In the genomic region with DNA sequence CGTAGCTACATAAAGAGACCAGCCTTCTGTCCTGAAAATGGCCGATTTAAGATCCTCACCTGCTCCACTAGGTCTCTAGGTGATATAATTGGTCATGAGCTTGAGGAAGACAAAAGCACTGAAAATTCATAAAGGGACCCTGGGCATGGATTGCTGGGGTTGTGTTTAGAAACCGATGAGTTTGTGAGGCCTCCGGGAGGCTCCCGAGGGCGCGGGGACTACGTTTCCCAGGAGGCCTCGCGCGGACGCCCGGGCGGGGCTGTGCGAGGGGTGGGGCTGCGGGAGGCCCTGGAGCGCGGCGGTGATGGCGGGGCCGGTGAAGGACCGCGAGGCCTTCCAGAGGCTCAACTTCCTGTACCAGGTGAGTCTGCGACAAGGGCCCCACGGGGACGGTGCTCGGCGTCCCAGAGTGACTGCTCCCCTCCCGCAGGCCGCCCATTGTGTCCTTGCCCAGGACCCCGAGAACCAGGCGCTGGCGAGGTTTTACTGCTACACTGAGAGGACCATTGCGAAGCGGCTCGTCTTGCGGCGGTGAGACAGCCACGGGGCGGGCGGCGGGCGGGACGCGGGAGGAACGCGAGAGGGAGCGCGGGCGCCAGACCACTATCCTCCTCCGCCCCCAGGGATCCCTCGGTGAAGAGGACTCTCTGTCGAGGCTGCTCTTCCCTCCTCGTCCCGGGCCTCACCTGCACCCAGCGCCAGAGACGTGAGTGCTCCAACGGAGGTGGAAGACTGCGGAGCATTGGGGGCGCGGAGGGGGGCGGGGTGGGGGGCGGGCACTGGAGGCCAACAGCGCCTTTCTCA, we compare ENCODE assay signal across 1 cellular context.
TF ChIP-seq lines count a peak whose summit lies in the region.

A gene (plus strand): TSS at position 289 of the 804 bp plus-strand sequence. CDS start 16 bp downstream, at position 305.

TF ChIP-seq in GM12878, 131 proteins besides CTCF, POLR2A, EP300 and RAD21 (continued from another document and continues in another):
- TF ChIP-seq, protein P1, sequence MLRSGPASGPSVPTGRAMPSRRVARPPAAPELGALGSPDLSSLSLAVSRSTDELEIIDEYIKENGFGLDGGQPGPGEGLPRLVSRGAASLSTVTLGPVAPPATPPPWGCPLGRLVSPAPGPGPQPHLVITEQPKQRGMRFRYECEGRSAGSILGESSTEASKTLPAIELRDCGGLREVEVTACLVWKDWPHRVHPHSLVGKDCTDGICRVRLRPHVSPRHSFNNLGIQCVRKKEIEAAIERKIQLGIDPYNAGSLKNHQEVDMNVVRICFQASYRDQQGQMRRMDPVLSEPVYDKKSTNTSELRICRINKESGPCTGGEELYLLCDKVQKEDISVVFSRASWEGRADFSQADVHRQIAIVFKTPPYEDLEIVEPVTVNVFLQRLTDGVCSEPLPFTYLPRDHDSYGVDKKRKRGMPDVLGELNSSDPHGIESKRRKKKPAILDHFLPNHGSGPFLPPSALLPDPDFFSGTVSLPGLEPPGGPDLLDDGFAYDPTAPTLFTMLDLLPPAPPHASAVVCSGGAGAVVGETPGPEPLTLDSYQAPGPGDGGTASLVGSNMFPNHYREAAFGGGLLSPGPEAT (IDR thresholded peaks at IDR 0.05; ENCODE audit: low read depth) = 0 out of 2 replicates have a peak, but pooled peaks have one; percentile 8
- TF ChIP-seq, protein P2, sequence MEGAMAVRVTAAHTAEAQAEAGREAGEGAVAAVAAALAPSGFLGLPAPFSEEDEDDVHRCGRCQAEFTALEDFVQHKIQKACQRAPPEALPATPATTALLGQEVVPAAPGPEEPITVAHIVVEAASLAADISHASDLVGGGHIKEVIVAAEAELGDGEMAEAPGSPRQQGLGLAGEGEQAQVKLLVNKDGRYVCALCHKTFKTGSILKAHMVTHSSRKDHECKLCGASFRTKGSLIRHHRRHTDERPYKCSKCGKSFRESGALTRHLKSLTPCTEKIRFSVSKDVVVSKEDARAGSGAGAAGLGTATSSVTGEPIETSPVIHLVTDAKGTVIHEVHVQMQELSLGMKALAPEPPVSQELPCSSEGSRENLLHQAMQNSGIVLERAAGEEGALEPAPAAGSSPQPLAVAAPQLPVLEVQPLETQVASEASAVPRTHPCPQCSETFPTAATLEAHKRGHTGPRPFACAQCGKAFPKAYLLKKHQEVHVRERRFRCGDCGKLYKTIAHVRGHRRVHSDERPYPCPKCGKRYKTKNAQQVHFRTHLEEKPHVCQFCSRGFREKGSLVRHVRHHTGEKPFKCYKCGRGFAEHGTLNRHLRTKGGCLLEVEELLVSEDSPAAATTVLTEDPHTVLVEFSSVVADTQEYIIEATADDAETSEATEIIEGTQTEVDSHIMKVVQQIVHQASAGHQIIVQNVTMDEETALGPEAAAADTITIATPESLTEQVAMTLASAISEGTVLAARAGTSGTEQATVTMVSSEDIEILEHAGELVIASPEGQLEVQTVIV (IDR thresholded peaks at IDR 0.05; ENCODE audit: borderline replicate concordance, partially characterized antibody) = no peak
- TF ChIP-seq RBBP5 (conservative IDR thresholded peaks at IDR 0.05) (no peak), NFYA (IDR thresholded peaks at IDR 0.05; ENCODE audit: borderline replicate concordance, low read depth, low read length) (no peak), RELA (IDR thresholded peaks at IDR 0.05; ENCODE audit: borderline replicate concordance, partially characterized antibody) (no peak), SP1 (IDR thresholded peaks at IDR 0.05; ENCODE audit: low read depth, low read length) (peak; percentile 8), FOS (IDR thresholded peaks at IDR 0.05; ENCODE audit: borderline replicate concordance, extremely low read depth, insufficient read length) (no peak), YBX1 (IDR thresholded peaks at IDR 0.05) (no peak), MTA3 (IDR thresholded peaks at IDR 0.05; ENCODE audit: borderline replicate concordance, low read length) (no peak), CHD4 (IDR thresholded peaks at IDR 0.05) (no peak), RCOR1 (conservative IDR thresholded peaks at IDR 0.05; ENCODE audit: low read depth, low read length) (peak; percentile 77; the same call in 1 of the 2 replicates), YY1 (IDR thresholded peaks at IDR 0.05; ENCODE audit: low read depth, low read length) (peak; percentile 95), NR2C2 (IDR thresholded peaks at IDR 0.05; ENCODE audit: borderline replicate concordance, control insufficient read depth, insufficient read length, low read depth) (no peak), GATAD2B (conservative IDR thresholded peaks at IDR 0.05; ENCODE audit: low read depth) (peak; percentile 76), MYB (IDR thresholded peaks at IDR 0.05; ENCODE audit: borderline replicate concordance, low read depth, low read length) (0 out of 2 replicates have a peak, but pooled peaks have one; percentile 19), BMI1 (IDR thresholded peaks at IDR 0.05; ENCODE audit: borderline replicate concordance) (no peak), SUPT20H (IDR thresholded peaks at IDR 0.05; ENCODE audit: borderline replicate concordance, control insufficient read depth, low read depth, low read length) (no peak), CBX3 (IDR thresholded peaks at IDR 0.05; ENCODE audit: borderline replicate concordance, low read depth) (no peak), HDAC2 (IDR thresholded peaks at IDR 0.05) (no peak), BCL11A (IDR thresholded peaks at IDR 0.05; ENCODE audit: low read depth, low read length) (no peak), BHLHE40 (IDR thresholded peaks at IDR 0.05; ENCODE audit: borderline replicate concordance in 1 of 2, low read depth in 2 of 2, low read length in 1 of 2) (peak in 1 of 2 experiments; percentile 32; a peak in 1 of 4 replicates), SMARCA5 (IDR thresholded peaks at IDR 0.05) (no peak), FOXK2 (IDR thresholded peaks at IDR 0.05) (no peak)
- TF ChIP-seq, protein P3, sequence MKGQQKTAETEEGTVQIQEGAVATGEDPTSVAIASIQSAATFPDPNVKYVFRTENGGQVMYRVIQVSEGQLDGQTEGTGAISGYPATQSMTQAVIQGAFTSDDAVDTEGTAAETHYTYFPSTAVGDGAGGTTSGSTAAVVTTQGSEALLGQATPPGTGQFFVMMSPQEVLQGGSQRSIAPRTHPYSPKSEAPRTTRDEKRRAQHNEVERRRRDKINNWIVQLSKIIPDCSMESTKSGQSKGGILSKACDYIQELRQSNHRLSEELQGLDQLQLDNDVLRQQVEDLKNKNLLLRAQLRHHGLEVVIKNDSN (IDR thresholded peaks at IDR 0.05; ENCODE audit: borderline replicate concordance, extremely low read length, insufficient read depth, low read depth, low read length) = no peak
- TF ChIP-seq, protein P4, sequence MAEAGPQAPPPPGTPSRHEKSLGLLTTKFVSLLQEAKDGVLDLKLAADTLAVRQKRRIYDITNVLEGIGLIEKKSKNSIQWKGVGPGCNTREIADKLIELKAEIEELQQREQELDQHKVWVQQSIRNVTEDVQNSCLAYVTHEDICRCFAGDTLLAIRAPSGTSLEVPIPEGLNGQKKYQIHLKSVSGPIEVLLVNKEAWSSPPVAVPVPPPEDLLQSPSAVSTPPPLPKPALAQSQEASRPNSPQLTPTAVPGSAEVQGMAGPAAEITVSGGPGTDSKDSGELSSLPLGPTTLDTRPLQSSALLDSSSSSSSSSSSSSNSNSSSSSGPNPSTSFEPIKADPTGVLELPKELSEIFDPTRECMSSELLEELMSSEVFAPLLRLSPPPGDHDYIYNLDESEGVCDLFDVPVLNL (IDR thresholded peaks at IDR 0.05; ENCODE audit: low read depth, low read length) = 0 out of 2 replicates have a peak, but pooled peaks have one; percentile 6
- TF ChIP-seq, protein P5, sequence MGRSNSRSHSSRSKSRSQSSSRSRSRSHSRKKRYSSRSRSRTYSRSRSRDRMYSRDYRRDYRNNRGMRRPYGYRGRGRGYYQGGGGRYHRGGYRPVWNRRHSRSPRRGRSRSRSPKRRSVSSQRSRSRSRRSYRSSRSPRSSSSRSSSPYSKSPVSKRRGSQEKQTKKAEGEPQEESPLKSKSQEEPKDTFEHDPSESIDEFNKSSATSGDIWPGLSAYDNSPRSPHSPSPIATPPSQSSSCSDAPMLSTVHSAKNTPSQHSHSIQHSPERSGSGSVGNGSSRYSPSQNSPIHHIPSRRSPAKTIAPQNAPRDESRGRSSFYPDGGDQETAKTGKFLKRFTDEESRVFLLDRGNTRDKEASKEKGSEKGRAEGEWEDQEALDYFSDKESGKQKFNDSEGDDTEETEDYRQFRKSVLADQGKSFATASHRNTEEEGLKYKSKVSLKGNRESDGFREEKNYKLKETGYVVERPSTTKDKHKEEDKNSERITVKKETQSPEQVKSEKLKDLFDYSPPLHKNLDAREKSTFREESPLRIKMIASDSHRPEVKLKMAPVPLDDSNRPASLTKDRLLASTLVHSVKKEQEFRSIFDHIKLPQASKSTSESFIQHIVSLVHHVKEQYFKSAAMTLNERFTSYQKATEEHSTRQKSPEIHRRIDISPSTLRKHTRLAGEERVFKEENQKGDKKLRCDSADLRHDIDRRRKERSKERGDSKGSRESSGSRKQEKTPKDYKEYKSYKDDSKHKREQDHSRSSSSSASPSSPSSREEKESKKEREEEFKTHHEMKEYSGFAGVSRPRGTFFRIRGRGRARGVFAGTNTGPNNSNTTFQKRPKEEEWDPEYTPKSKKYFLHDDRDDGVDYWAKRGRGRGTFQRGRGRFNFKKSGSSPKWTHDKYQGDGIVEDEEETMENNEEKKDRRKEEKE (IDR thresholded peaks at IDR 0.05) = no peak
- TF ChIP-seq, protein P6, sequence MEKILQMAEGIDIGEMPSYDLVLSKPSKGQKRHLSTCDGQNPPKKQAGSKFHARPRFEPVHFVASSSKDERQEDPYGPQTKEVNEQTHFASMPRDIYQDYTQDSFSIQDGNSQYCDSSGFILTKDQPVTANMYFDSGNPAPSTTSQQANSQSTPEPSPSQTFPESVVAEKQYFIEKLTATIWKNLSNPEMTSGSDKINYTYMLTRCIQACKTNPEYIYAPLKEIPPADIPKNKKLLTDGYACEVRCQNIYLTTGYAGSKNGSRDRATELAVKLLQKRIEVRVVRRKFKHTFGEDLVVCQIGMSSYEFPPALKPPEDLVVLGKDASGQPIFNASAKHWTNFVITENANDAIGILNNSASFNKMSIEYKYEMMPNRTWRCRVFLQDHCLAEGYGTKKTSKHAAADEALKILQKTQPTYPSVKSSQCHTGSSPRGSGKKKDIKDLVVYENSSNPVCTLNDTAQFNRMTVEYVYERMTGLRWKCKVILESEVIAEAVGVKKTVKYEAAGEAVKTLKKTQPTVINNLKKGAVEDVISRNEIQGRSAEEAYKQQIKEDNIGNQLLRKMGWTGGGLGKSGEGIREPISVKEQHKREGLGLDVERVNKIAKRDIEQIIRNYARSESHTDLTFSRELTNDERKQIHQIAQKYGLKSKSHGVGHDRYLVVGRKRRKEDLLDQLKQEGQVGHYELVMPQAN (conservative IDR thresholded peaks at IDR 0.05) = peak; percentile 89
- TF ChIP-seq, protein P7, sequence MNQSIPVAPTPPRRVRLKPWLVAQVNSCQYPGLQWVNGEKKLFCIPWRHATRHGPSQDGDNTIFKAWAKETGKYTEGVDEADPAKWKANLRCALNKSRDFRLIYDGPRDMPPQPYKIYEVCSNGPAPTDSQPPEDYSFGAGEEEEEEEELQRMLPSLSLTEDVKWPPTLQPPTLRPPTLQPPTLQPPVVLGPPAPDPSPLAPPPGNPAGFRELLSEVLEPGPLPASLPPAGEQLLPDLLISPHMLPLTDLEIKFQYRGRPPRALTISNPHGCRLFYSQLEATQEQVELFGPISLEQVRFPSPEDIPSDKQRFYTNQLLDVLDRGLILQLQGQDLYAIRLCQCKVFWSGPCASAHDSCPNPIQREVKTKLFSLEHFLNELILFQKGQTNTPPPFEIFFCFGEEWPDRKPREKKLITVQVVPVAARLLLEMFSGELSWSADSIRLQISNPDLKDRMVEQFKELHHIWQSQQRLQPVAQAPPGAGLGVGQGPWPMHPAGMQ (IDR thresholded peaks at IDR 0.05; ENCODE audit: borderline replicate concordance) = no peak
- TF ChIP-seq, protein P8, sequence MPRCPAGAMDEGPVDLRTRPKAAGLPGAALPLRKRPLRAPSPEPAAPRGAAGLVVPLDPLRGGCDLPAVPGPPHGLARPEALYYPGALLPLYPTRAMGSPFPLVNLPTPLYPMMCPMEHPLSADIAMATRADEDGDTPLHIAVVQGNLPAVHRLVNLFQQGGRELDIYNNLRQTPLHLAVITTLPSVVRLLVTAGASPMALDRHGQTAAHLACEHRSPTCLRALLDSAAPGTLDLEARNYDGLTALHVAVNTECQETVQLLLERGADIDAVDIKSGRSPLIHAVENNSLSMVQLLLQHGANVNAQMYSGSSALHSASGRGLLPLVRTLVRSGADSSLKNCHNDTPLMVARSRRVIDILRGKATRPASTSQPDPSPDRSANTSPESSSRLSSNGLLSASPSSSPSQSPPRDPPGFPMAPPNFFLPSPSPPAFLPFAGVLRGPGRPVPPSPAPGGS (IDR thresholded peaks at IDR 0.05; ENCODE audit: borderline replicate concordance, insufficient read depth, low read depth, low read length, poor library complexity, severe bottlenecking) = no peak
- TF ChIP-seq, protein P9, sequence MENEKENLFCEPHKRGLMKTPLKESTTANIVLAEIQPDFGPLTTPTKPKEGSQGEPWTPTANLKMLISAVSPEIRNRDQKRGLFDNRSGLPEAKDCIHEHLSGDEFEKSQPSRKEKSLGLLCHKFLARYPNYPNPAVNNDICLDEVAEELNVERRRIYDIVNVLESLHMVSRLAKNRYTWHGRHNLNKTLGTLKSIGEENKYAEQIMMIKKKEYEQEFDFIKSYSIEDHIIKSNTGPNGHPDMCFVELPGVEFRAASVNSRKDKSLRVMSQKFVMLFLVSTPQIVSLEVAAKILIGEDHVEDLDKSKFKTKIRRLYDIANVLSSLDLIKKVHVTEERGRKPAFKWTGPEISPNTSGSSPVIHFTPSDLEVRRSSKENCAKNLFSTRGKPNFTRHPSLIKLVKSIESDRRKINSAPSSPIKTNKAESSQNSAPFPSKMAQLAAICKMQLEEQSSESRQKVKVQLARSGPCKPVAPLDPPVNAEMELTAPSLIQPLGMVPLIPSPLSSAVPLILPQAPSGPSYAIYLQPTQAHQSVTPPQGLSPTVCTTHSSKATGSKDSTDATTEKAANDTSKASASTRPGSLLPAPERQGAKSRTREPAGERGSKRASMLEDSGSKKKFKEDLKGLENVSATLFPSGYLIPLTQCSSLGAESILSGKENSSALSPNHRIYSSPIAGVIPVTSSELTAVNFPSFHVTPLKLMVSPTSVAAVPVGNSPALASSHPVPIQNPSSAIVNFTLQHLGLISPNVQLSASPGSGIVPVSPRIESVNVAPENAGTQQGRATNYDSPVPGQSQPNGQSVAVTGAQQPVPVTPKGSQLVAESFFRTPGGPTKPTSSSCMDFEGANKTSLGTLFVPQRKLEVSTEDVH (IDR thresholded peaks at IDR 0.05; ENCODE audit: low read depth, partially characterized antibody) = no peak
- TF ChIP-seq, protein P10, sequence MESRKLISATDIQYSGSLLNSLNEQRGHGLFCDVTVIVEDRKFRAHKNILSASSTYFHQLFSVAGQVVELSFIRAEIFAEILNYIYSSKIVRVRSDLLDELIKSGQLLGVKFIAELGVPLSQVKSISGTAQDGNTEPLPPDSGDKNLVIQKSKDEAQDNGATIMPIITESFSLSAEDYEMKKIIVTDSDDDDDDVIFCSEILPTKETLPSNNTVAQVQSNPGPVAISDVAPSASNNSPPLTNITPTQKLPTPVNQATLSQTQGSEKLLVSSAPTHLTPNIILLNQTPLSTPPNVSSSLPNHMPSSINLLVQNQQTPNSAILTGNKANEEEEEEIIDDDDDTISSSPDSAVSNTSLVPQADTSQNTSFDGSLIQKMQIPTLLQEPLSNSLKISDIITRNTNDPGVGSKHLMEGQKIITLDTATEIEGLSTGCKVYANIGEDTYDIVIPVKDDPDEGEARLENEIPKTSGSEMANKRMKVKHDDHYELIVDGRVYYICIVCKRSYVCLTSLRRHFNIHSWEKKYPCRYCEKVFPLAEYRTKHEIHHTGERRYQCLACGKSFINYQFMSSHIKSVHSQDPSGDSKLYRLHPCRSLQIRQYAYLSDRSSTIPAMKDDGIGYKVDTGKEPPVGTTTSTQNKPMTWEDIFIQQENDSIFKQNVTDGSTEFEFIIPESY (IDR thresholded peaks at IDR 0.05) = no peak
